ENCODE assay signal across 23 cellular contexts in the genomic region with DNA sequence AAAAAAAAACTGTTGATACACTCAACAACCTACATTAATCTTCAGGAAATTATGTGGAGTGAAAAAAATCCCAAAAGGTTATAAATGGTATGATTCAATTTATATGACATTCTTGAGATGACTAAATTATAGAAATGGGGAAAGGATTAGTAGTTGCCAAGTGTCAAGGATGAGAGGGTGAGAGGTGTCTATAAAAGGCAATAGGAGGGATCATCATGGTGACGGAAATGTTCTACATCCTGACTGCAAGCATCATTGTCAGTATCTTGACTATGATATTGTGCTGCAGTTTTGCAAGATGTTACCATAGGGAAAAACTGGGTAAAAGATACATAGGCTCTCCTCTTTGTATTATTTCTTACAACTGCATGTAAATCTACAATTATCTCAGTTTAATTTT.
"Had no signal": no experiment of that assay in that cellular context is flagged by ENCODE, and none has a peak within 500 bp of the region (broad histone marks: within the 10 kb centered on the region; RNA-seq: fewer than 3 reads in every experiment).

No MANE protein-coding gene starts in this region.

- H3K4me2 ChIP-seq: hepatocyte had no signal

- H3K27ac Mint-ChIP-seq: naive thymus-derived CD8-positive, alpha-beta T cell; type B pancreatic cell had no signal

- H3K4me3 ChIP-seq: dorsolateral prefrontal cortex, gastroesophageal sphincter, heart left ventricle, hepatocyte, left lung, pancreas, right lobe of liver, testis, tibial artery had no signal

- ATAC-seq: gastroesophageal sphincter; heart left ventricle; left cardiac atrium; left lung; naive thymus-derived CD8-positive, alpha-beta T cell; pancreas; right lobe of liver had no signal

- H2AFZ ChIP-seq: hepatocyte had no signal

- H3K36me3 Mint-ChIP-seq: naive thymus-derived CD8-positive, alpha-beta T cell; type B pancreatic cell had no signal

- H3K27ac ChIP-seq: gastroesophageal sphincter, heart left ventricle, hepatocyte, left lung, neutrophil, pancreas, right lobe of liver, testis, tibial artery had no signal

- H3K9me3 ChIP-seq: gastroesophageal sphincter, heart left ventricle, left lung, neutrophil, pancreas, right lobe of liver, testis, tibial artery had no signal

- H3K9me3 Mint-ChIP-seq: naive thymus-derived CD8-positive, alpha-beta T cell; neural crest cell; type B pancreatic cell had no signal

- H3K4me1 Mint-ChIP-seq: neural crest cell had no signal

- H3K79me2 ChIP-seq: hepatocyte had no signal

- H3K36me3 ChIP-seq: gastroesophageal sphincter, heart left ventricle, left lung, neutrophil, pancreas, right lobe of liver, tibial artery had no signal

- H3K4me3 Mint-ChIP-seq: naive thymus-derived CD8-positive, alpha-beta T cell; neural crest cell; type B pancreatic cell had no signal

- FAIRE-seq: colon, pancreas, small intestine had no signal

- DNase-seq: cerebellar nuclear complex; dorsolateral prefrontal cortex; effector CD4-positive, alpha-beta T cell; heart left ventricle; left cardiac atrium; left lung; naive thymus-derived CD8-positive, alpha-beta T cell; pancreas; right lobe of liver; small intestine; stimulated activated CD4-positive, alpha-beta T cell treated with anti-CD3 and anti-CD28 coated beads, Interleukin-15, amount 100 ng/mL, for 24 hours; stimulated activated CD4-positive, alpha-beta T cell treated with anti-CD3 and anti-CD28 coated beads, Interleukin-4, amount 100 ng/mL, for 1 hour; stimulated activated CD8-positive, alpha-beta memory T cell treated with anti-CD3 and anti-CD28 coated beads, Interleukin-4, amount 100 ng/mL, for 48 hours; stimulated activated naive CD4-positive, alpha-beta T cell; substantia nigra; testis; tibial artery had no signal

- H3K27me3 Mint-ChIP-seq: type B pancreatic cell had no signal

- H3K27me3 ChIP-seq: dorsolateral prefrontal cortex, gastroesophageal sphincter, hepatocyte, left lung, pancreas, right lobe of liver, testis, tibial artery had no signal

- H3K4me1 ChIP-seq: gastroesophageal sphincter, heart left ventricle, left lung, pancreas, right lobe of liver, testis, tibial artery had no signal
